In the genomic region with DNA sequence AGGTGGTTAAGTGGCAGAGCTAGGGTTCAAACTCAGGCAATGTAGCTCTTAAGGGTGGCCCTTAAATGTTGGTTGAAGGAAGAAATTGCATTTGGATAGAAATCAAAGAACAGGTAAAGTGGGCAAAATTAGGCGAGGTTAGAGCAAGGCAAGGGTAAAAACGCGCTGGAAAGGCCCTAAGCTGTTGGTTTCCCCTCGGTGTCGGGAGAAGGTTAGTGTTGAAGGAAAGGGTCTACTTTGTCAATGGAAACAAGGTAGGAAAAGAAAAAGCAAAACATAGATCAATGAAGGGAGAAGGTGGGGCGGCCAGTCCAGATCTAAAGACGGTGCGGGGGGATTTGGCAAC, we compare ENCODE assay signal across 9 cellular contexts. TPM values are rescaled to one million over a fixed set of nuclear protein-coding genes. Genes with fewer than 3 reads are reported as not detected.
DNase-seq lines count a peak whose midpoint lies in the region; TF ChIP-seq lines count a peak whose summit lies in the region.
"Had no signal": no experiment of that assay in that cellular context is flagged by ENCODE, and none has a peak within 500 bp of the region (broad histone marks: within the 10 kb centered on the region; RNA-seq: fewer than 3 reads in every experiment).

No MANE protein-coding gene starts in this region.

- no peak overlapping the region for H3K27ac ChIP-seq in Karpas-422 (ENCODE audit: low read length)
- peak overlapping the region in 1 of 2 donors; percentile 18 for H3K27ac ChIP-seq in mucosa of rectum (ENCODE audit: low read depth in 2 of 2, low read length in 2 of 2)

- H3K27me3 ChIP-seq in GM06990 (replicated peaks; ENCODE audit: control insufficient read depth, insufficient read depth, low read length), result no peaks in the 10 kb centered on the region
- no peaks in the 10 kb centered on the region for H3K27me3 ChIP-seq in Karpas-422 (ENCODE audit: low read length)
- H3K27me3 ChIP-seq in mucosa of rectum (ENCODE audit: control insufficient read depth in 2 of 2, insufficient read depth in 2 of 2, low read length in 2 of 2), result no peaks in the 10 kb centered on the region

- H2AFZ ChIP-seq in Karpas-422 (ENCODE audit: low read length), result peak overlapping the region; percentile 75; the same call in 1 of the 2 replicates

- no peak for TF ChIP-seq CTCF in GM06990 (IDR thresholded peaks at IDR 0.05; ENCODE audit: insufficient read depth, low read length, poor library complexity, severe bottlenecking)

- H3K79me2 ChIP-seq in Karpas-422 (ENCODE audit: low read length), result peaks cover 89% of the 10 kb centered on the region

- H4K20me1 ChIP-seq in Karpas-422 (ENCODE audit: insufficient read depth, low read depth, low read length), result peaks cover 20% of the 10 kb centered on the region

- H3K9me3 ChIP-seq in Karpas-422 (ENCODE audit: low read length) (no peaks in the 10 kb centered on the region), mucosa of rectum (ENCODE audit: control insufficient read depth in 2 of 2, low read length in 2 of 2) (no peaks in the 10 kb centered on the region)

- H3K4me1 ChIP-seq in Karpas-422 (ENCODE audit: low read length) (peaks cover 55% of the 10 kb centered on the region), mucosa of rectum (ENCODE audit: control insufficient read depth in 2 of 2, insufficient read depth in 2 of 2, low read length in 2 of 2) (peaks cover 9 to 30% of the 10 kb centered on the region in 2 donors)

- no peaks in the 10 kb centered on the region for H3K9me2 ChIP-seq in Karpas-422 (replicated peaks; ENCODE audit: insufficient read depth, low read length)

- peak overlapping the region; percentile 67 for H3K4me2 ChIP-seq in Karpas-422 (ENCODE audit: low read depth, low read length, poor library complexity, severe bottlenecking)

- DNase-seq in GM06990 (ENCODE audit: extremely low read depth, insufficient read length), result no peak
- DNase-seq in Karpas-422, result peak; percentile 42
- peak; percentile 35 for DNase-seq in cerebellar cortex (ENCODE audit: low spot score)
- DNase-seq in DMS 273 (lab: John Stamatoyannopoulos, UW; ENCODE audit: unreplicated experiment), result no peak
- DNase-seq in AG08395 (ENCODE audit: low spot score), result no peak
- DNase-seq in NCI-H2107 (lab: John Stamatoyannopoulos, UW), result no peak
- no peak for DNase-seq in NCI-H2107 treated with DMSO at 0.1 percent for 48 hours (lab: John Stamatoyannopoulos, UW; ENCODE audit: unreplicated experiment)

- H3K9ac ChIP-seq in Karpas-422 (ENCODE audit: low read length) (peak overlapping the region; percentile 96), mucosa of rectum (ENCODE audit: low read depth in 1 of 2, low read length in 2 of 2) (peak overlapping the region; percentile 78 to 87)

- H3K36me3 ChIP-seq in GM06990 (ENCODE audit: control insufficient read depth, insufficient read depth, low read length) (no peaks in the 10 kb centered on the region; the same call in 1 of the 2 replicates), Karpas-422 (ENCODE audit: insufficient read depth, low read length) (peaks cover 40% of the 10 kb centered on the region; the same call in 1 of the 2 replicates), mucosa of rectum (ENCODE audit: control insufficient read depth in 2 of 2, insufficient read depth in 2 of 2, low read length in 2 of 2) (peaks cover 5 to 8% of the 10 kb centered on the region in 2 donors)

- H3K4me3 ChIP-seq in GM06990 (replicated peaks; ENCODE audit: low read depth, low read length), result peak overlapping the region; percentile 92
- H3K4me3 ChIP-seq in Karpas-422 (ENCODE audit: low read length), result peak overlapping the region; percentile 68
- H3K4me3 ChIP-seq in mucosa of rectum (ENCODE audit: low read length in 2 of 2), result peak overlapping the region; percentile 92 to 93

RNA-seq across cellular contexts. Expression of gene FASTKD3, which starts 0.4 kb away (rescaled TPM):
- 11.8 and 25.3 TPM in 2 replicates for total RNA-seq in Karpas-422 (2014; rRNA removed; shearing (Covaris generic); ENCODE audit: low replicate concordance)

RNA-seq across cellular contexts. Expression of gene MTRR, which starts 0.5 kb away (rescaled TPM):
- 41.4 and 44.2 TPM in 2 replicates for total RNA-seq in Karpas-422 (2014; rRNA removed; shearing (Covaris generic); ENCODE audit: low replicate concordance)

RNA-seq across cellular contexts. Expression of gene CFAP90, which starts 17.5 kb away (rescaled TPM):
- total RNA-seq in Karpas-422 (2014; rRNA removed; shearing (Covaris generic); ENCODE audit: low replicate concordance), result not detected in 2 replicates
- total RNA-seq: RPMI7951 had no signal

Comparison
In these comparisons a context has a peak if more than half of its experiments do, and no peak if none do; other contexts are left out.
1. DNase-seq: peak in Karpas-422 (single experiment) and cerebellar cortex (single experiment); none in GM06990 (single experiment), DMS 273 (single experiment), AG08395 (single experiment), NCI-H2107 (single experiment) and NCI-H2107 treated with DMSO at 0.1 percent for 48 hours (single experiment).
2. Peak in every context shown above with its lines, with median percentiles within 50 percentile points of each other: H3K4me3 ChIP-seq.